ENCODE assay signal across 15 cellular contexts in genomic region chr11:18312012-18312411, GRCh38. TPM values are rescaled to one million over a fixed set of nuclear protein-coding genes. Genes with fewer than 3 reads are reported as not detected.
DNase-seq lines count a peak whose midpoint lies in the region; ATAC-seq, FAIRE-seq and TF ChIP-seq lines count a peak whose summit lies in the region.
"Had no signal": no experiment of that assay in that cellular context is flagged by ENCODE, and none has a peak within 500 bp of the region (broad histone marks: within the 10 kb centered on the region; RNA-seq: fewer than 3 reads in every experiment).

No MANE protein-coding gene starts in this region.

- no peak for FAIRE-seq in GM12892 (lab: Jason Lieb, UNC)
- FAIRE-seq: colon, D721Med had no signal

- peak overlapping the region; percentile 86 for H3K27ac Mint-ChIP-seq in chondrocyte (ENCODE audit: unreplicated experiment)

- H3K9me3 Mint-ChIP-seq in chondrocyte (ENCODE audit: low read depth) = no peaks in the 10 kb centered on the region

- no peaks in the 10 kb centered on the region for H3K9me3 ChIP-seq in RWPE2 (ENCODE audit: severe bottlenecking)
- H3K9me3 ChIP-seq in thoracic aorta = no peaks in the 10 kb centered on the region
- H3K9me3 ChIP-seq: Peyer's patch had no signal

- H3K27me3 Mint-ChIP-seq in chondrocyte (ENCODE audit: low read depth) = no peaks in the 10 kb centered on the region

- H3K4me1 Mint-ChIP-seq in chondrocyte (ENCODE audit: low read depth) = peaks cover 57% of the 10 kb centered on the region

- ATAC-seq in RWPE2 (ENCODE audit: low read depth) (no peak), thoracic aorta (ENCODE audit: insufficient number of reproducible peaks, low FRiP score, low read depth) (peak; percentile 66)

- no peaks in the 10 kb centered on the region for H3K27me3 ChIP-seq in RWPE2 (ENCODE audit: insufficient read depth, poor library complexity, severe bottlenecking)
- no peaks in the 10 kb centered on the region for H3K27me3 ChIP-seq in thoracic aorta (replicated peaks; ENCODE audit: insufficient read depth)
- H3K27me3 ChIP-seq: Peyer's patch had no signal

- H3K27ac ChIP-seq in RWPE2 (ENCODE audit: poor library complexity, severe bottlenecking) (peak overlapping the region; percentile 87), thoracic aorta (peak overlapping the region; percentile 87 to 90)

- H3K36me3 ChIP-seq in RWPE2 (ENCODE audit: low read depth) (peaks cover 43% of the 10 kb centered on the region), thoracic aorta (peaks cover 10% of the 10 kb centered on the region)

- TF ChIP-seq CTCF in RWPE2 (IDR thresholded peaks at IDR 0.05; ENCODE audit: poor library complexity, severe bottlenecking) (no peak), chondrocyte (IDR thresholded peaks at IDR 0.05) (no peak), thoracic aorta (IDR thresholded peaks at IDR 0.05) (no peak)

- H3K4me3 Mint-ChIP-seq in chondrocyte (ENCODE audit: unreplicated experiment) = no peak overlapping the region

- TF ChIP-seq POLR2A in GM12892 (IDR thresholded peaks at IDR 0.05; ENCODE audit: low read depth, low read length) = no peak

- no peak for DNase-seq in RWPE2 (ENCODE audit: low spot score)
- DNase-seq in chondrocyte (ENCODE audit: low spot score) = no peak
- peak; percentile 63 for DNase-seq in iris pigment epithelial cell (ENCODE audit: low read depth)
- DNase-seq in thoracic aorta (ENCODE audit: low spot score) = no peak
- no peak for DNase-seq in medulla oblongata (ENCODE audit: extremely low spot score)
- no peak for DNase-seq in activated CD4-positive, alpha-beta T cell treated with anti-CD3 and anti-CD28 coated beads for 4 hours
- no peak for DNase-seq in GM12892 (ENCODE audit: insufficient read length)
- no peak for DNase-seq in MV-4-11 (lab: John Stamatoyannopoulos, UW)
- DNase-seq: activated T-cell treated with anti-CD3 and anti-CD28 coated beads, Interleukin-2, amount 50 U/mL, for 1 hour; hypothalamus had no signal

- H3K4me1 ChIP-seq in RWPE2 (ENCODE audit: insufficient read depth, poor library complexity, severe bottlenecking) (peaks cover 30% of the 10 kb centered on the region), thoracic aorta (ENCODE audit: control insufficient read depth in 1 of 2, low read depth in 2 of 2) (peaks cover 44 to 45% of the 10 kb centered on the region in 2 donors)

- H3K36me3 Mint-ChIP-seq in chondrocyte (ENCODE audit: low read depth) = peaks cover 21% of the 10 kb centered on the region

- no peak overlapping the region for H3K4me3 ChIP-seq in RWPE2 (ENCODE audit: severe bottlenecking)
- peak overlapping the region; percentile 50 for H3K4me3 ChIP-seq in thoracic aorta
- H3K4me3 ChIP-seq: Peyer's patch had no signal

RNA-seq across cellular contexts. Expression of gene HPS5, which starts 9.9 kb away (rescaled TPM):
- 31.1 to 67.9 TPM (median 35.2 TPM) in 3 replicates for total RNA-seq in chondrocyte
- 100 to 1,000 TPM in 1 of 2 donors, 10 to 100 TPM in 1; 42.9 to 139 TPM for total RNA-seq in thoracic aorta
- 17.9 TPM for polyA plus RNA-seq in GM12892 (2012; ENCODE audit: missing spikeins)

RNA-seq across cellular contexts. Expression of gene GTF2H1, which starts 10.4 kb away (rescaled TPM):
- total RNA-seq in chondrocyte (55.9 to 71.6 TPM (median 57.1 TPM) in 3 replicates), thoracic aorta (10 to 100 TPM; 32.9 to 58.1 TPM)
- 37.8 TPM for polyA plus RNA-seq in GM12892 (2012; ENCODE audit: missing spikeins)

RNA-seq across cellular contexts. Expression of gene SAA1, which starts 45.9 kb away (rescaled TPM):
- total RNA-seq in chondrocyte (not detected in 3 replicates), thoracic aorta (10 to 100 TPM in 1 of 2 donors, 1 to 10 TPM in 1; 6.5 to 18.9 TPM)
- not detected for polyA plus RNA-seq in GM12892 (2012; ENCODE audit: missing spikeins)
- total RNA-seq: mononuclear cell, skeletal muscle tissue had no signal
